In genomic region chr1:230359992-230360391, GRCh38 we compare ENCODE assay signal across 17 cellular contexts.
DNase-seq lines count a peak whose midpoint lies in the region; ATAC-seq and TF ChIP-seq lines count a peak whose summit lies in the region.
"Had no signal": no experiment of that assay in that cellular context is flagged by ENCODE, and none has a peak within 500 bp of the region (broad histone marks: within the 10 kb centered on the region; RNA-seq: fewer than 3 reads in every experiment).

No MANE protein-coding gene starts in this region.

- peak; percentile 53 for DNase-seq in COLO829 (ENCODE audit: low spot score)
- peak; percentile 22 for DNase-seq in LoVo (ENCODE audit: low spot score)
- DNase-seq in chondrocyte (ENCODE audit: low spot score) = no peak
- DNase-seq in left lung = no peak
- no peak for DNase-seq in activated effector memory CD4-positive, alpha-beta T cell treated with Interleukin-2 at 50 U/mL for 16 hours
- DNase-seq in 8988T = no peak
- DNase-seq in WERI-Rb-1 = no peak
- DNase-seq: activated CD8-positive, alpha-beta memory T cell treated with anti-CD3 and anti-CD28 coated beads, Interleukin-2, amount 10 ng/mL, durations not matched to agents 7 days and 5 days; activated naive CD4-positive, alpha-beta T cell treated with anti-CD3 and anti-CD28 coated beads, Interleukin-2, amount 50 U/mL, for 16 hours; CD4-positive, CD25-positive, alpha-beta regulatory T cell; islet precursor cell; NCI-H1694 treated with DMSO at 0.1 percent for 48 hours; SK-N-SH; stimulated activated naive CD4-positive, alpha-beta T cell had no signal

- no peak overlapping the region for H3K27ac ChIP-seq in left lung
- no peak overlapping the region for H3K27ac ChIP-seq in WERI-Rb-1
- H3K27ac ChIP-seq: coronary artery, right atrium auricular region had no signal

- intact Hi-C loops in left lung (cut with DNase I) = no loop called here

- no peaks in the 10 kb centered on the region for H3K27me3 ChIP-seq in left lung
- no peaks in the 10 kb centered on the region for H3K27me3 ChIP-seq in WERI-Rb-1 (ENCODE audit: insufficient read depth, low read depth, severe bottlenecking)
- H3K27me3 ChIP-seq: right atrium auricular region had no signal

- H3K4me1 Mint-ChIP-seq in chondrocyte (ENCODE audit: low read depth) = peaks cover 18% of the 10 kb centered on the region
- H3K4me1 Mint-ChIP-seq: activated CD8-positive, alpha-beta memory T cell treated with anti-CD3 and anti-CD28 coated beads, Interleukin-2, amount 10 ng/mL, durations not matched to agents 7 days and 5 days; CD4-positive, CD25-positive, alpha-beta regulatory T cell had no signal

- H3K9me3 ChIP-seq in left lung = no peaks in the 10 kb centered on the region
- no peaks in the 10 kb centered on the region for H3K9me3 ChIP-seq in WERI-Rb-1 (ENCODE audit: severe bottlenecking)
- H3K9me3 ChIP-seq: right atrium auricular region, SK-N-SH had no signal

- H3K36me3 Mint-ChIP-seq in chondrocyte (ENCODE audit: low read depth) = no peaks in the 10 kb centered on the region
- H3K36me3 Mint-ChIP-seq: activated CD8-positive, alpha-beta memory T cell treated with anti-CD3 and anti-CD28 coated beads, Interleukin-2, amount 10 ng/mL, durations not matched to agents 7 days and 5 days; CD4-positive, CD25-positive, alpha-beta regulatory T cell had no signal

- peak; percentile 81 for ATAC-seq in left lung
- ATAC-seq in HG02678 (IDR thresholded peaks at IDR 0.05; ENCODE audit: unreplicated experiment) = no peak
- ATAC-seq: activated CD8-positive, alpha-beta memory T cell treated with anti-CD3 and anti-CD28 coated beads, Interleukin-2, amount 10 ng/mL, durations not matched to agents 7 days and 5 days had no signal

- H3K36me3 ChIP-seq in left lung (no peaks in the 10 kb centered on the region), WERI-Rb-1 (peaks cover 3% of the 10 kb centered on the region; the same call in 1 of the 2 replicates)
- H3K36me3 ChIP-seq: right atrium auricular region had no signal

- no peaks in the 10 kb centered on the region for H3K9me3 Mint-ChIP-seq in chondrocyte (ENCODE audit: low read depth)
- H3K9me3 Mint-ChIP-seq: CD4-positive, CD25-positive, alpha-beta regulatory T cell had no signal

- no peak overlapping the region for H3K4me3 Mint-ChIP-seq in chondrocyte (ENCODE audit: unreplicated experiment)
- H3K4me3 Mint-ChIP-seq: activated CD8-positive, alpha-beta memory T cell treated with anti-CD3 and anti-CD28 coated beads, Interleukin-2, amount 10 ng/mL, durations not matched to agents 7 days and 5 days; CD4-positive, CD25-positive, alpha-beta regulatory T cell had no signal

- H3K4me1 ChIP-seq in left lung = no peaks in the 10 kb centered on the region
- H3K4me1 ChIP-seq: right atrium auricular region had no signal

- no peaks in the 10 kb centered on the region for H3K27me3 Mint-ChIP-seq in chondrocyte (ENCODE audit: low read depth)
- H3K27me3 Mint-ChIP-seq: activated CD8-positive, alpha-beta memory T cell treated with anti-CD3 and anti-CD28 coated beads, Interleukin-2, amount 10 ng/mL, durations not matched to agents 7 days and 5 days; CD4-positive, CD25-positive, alpha-beta regulatory T cell had no signal

- TF ChIP-seq CTCF in chondrocyte (IDR thresholded peaks at IDR 0.05) = no peak
- TF ChIP-seq CTCF in left lung (IDR thresholded peaks at IDR 0.05) = no peak
- TF ChIP-seq CTCF in WERI-Rb-1 (IDR thresholded peaks at IDR 0.05; ENCODE audit: low read depth, low read length) = no peak

- no peak overlapping the region for H3K4me3 ChIP-seq in left lung
- H3K4me3 ChIP-seq in WERI-Rb-1 (ENCODE audit: low read depth, low read length) = no peak overlapping the region
- H3K4me3 ChIP-seq: coronary artery, right atrium auricular region had no signal

- peak overlapping the region; percentile 45 for H3K27ac Mint-ChIP-seq in chondrocyte (ENCODE audit: unreplicated experiment)
- H3K27ac Mint-ChIP-seq: activated CD8-positive, alpha-beta memory T cell treated with anti-CD3 and anti-CD28 coated beads, Interleukin-2, amount 10 ng/mL, durations not matched to agents 7 days and 5 days; CD4-positive, CD25-positive, alpha-beta regulatory T cell had no signal

Comparison
In these comparisons a context has a peak if more than half of its experiments do, and no peak if none do; other contexts are left out.
1. DNase-seq: peak in COLO829 (single experiment) and LoVo (single experiment); none in chondrocyte (single experiment), left lung (0 of 2), activated effector memory CD4-positive, alpha-beta T cell treated with Interleukin-2 at 50 U/mL for 16 hours (single experiment), 8988T (single experiment) and WERI-Rb-1 (single experiment).